In the genomic region with DNA sequence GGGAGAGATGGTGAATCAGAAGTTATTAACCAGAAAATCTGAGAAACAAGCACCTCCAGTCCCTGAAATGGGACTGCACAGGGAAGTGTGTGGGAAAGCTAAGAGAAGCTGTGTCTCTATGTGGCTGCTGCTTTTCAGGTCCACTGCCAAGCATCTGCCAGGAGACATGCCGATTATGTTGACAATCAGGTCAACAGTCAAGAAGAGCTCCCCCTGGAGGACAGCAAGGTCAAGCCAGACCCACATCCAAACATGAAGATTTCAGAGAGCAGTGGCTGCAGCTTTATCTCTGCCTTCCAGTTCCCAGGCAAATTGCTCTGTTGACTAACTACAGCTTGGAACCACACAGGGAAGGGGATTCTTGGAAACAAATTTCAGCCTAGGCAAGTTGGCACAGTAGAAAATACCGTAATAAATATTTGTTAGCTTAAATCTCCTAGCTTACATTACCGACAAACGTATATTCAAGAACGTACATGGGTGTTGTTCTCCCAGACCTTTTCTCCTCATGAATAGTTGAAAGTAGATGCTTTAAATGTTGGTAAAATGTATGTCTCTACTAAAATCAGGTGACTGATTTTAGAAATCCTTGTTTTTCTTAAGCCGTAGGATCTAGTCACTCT, we compare ENCODE assay signal across 9 cellular contexts.
DNase-seq lines count a peak whose midpoint lies in the region; ATAC-seq, FAIRE-seq and TF ChIP-seq lines count a peak whose summit lies in the region.
"Had no signal": no experiment of that assay in that cellular context is flagged by ENCODE, and none has a peak within 500 bp of the region (broad histone marks: within the 10 kb centered on the region; RNA-seq: fewer than 3 reads in every experiment).

No MANE protein-coding gene starts in this region.

- H3K9me3 ChIP-seq in HEK293 (ENCODE audit: control insufficient read depth, insufficient read depth, low read depth, low read length) (no peaks in the 10 kb centered on the region), Loucy (ENCODE audit: insufficient read depth, low read depth, low read length) (no peaks in the 10 kb centered on the region), small intestine (ENCODE audit: control insufficient read depth, low read depth) (no peaks in the 10 kb centered on the region)

- no peak overlapping the region for H3K4me3 ChIP-seq in HEK293 (ENCODE audit: low read depth, low read length)
- H3K4me3 ChIP-seq in Loucy (ENCODE audit: low read length, poor library complexity, severe bottlenecking): no peak overlapping the region
- H3K4me3 ChIP-seq in small intestine (ENCODE audit: low read depth in 1 of 2, low read length in 2 of 2): no peak overlapping the region

- no peak overlapping the region for H3K4me2 ChIP-seq in Loucy (ENCODE audit: low read depth, low read length, poor library complexity, severe bottlenecking)

- H3K27me3 ChIP-seq in Loucy (ENCODE audit: insufficient read depth, low read length, poor library complexity, severe bottlenecking) (no peaks in the 10 kb centered on the region), small intestine (ENCODE audit: control insufficient read depth in 2 of 2, insufficient read depth in 2 of 2, low read length in 2 of 2) (no peaks in the 10 kb centered on the region)

- 72 to 75% (median 73%) methylated on average over 6 of the region's 6 CpGs for WGBS in small intestine, 3 donors

- H4K20me1 ChIP-seq in Loucy (ENCODE audit: insufficient read depth, low read length, poor library complexity, severe bottlenecking): no peaks in the 10 kb centered on the region

- intact Hi-C loops in left cardiac atrium (cut with DNase I): loop anchor here (10.0 kb wide), 2 partner anchors 69 to 391 kb away; a partner anchor contains a TSS

- no peaks in the 10 kb centered on the region for H3F3A ChIP-seq in Loucy (ENCODE audit: low read depth)

- H2AFZ ChIP-seq in Loucy (ENCODE audit: low read length): no peak overlapping the region

- H3K4me1 ChIP-seq in HEK293 (ENCODE audit: control insufficient read depth, insufficient read depth, low read length): peaks cover 5% of the 10 kb centered on the region
- no peaks in the 10 kb centered on the region for H3K4me1 ChIP-seq in Loucy (ENCODE audit: insufficient read depth, low read length, poor library complexity, severe bottlenecking)
- H3K4me1 ChIP-seq in small intestine (ENCODE audit: control insufficient read depth in 2 of 2, insufficient read depth in 1 of 2, low read depth in 1 of 2, low read length in 1 of 2): no peaks in the 10 kb centered on the region

- H3K36me3 ChIP-seq in HEK293 (ENCODE audit: control insufficient read depth in 2 of 2, insufficient read depth in 1 of 2, low read length in 2 of 2) (no peaks in the 10 kb centered on the region), Loucy (ENCODE audit: insufficient read depth, low read length) (no peaks in the 10 kb centered on the region), small intestine (ENCODE audit: control insufficient read depth in 2 of 2, insufficient read depth in 2 of 2, low read length in 2 of 2) (no peaks in the 10 kb centered on the region)

- CTCF ChIA-PET in HEK293 (lab: Yijun Ruan, JAX): interaction anchor here (0.6 to 3.1 kb wide), 28 partner anchors 9 to 1198 kb away, joined by 3 to 17 read pairs (median 4); no protein-coding TSS in a partner anchor

- peak; percentile 62; the same call in 1 of the 2 replicates for TF ChIP-seq CTCF in HEK293 (tag by site-specific recombination; IDR thresholded peaks at IDR 0.05)
- peak; percentile 79 for TF ChIP-seq CTCF in Loucy (conservative IDR thresholded peaks at IDR 0.05; ENCODE audit: low read length)
- TF ChIP-seq CTCF in VCaP (conservative IDR thresholded peaks at IDR 0.05): peak; percentile 80

- no peak for FAIRE-seq in small intestine (lab: Jason Lieb, UNC)
- FAIRE-seq: islet of Langerhans had no signal

- no peaks in the 10 kb centered on the region for H3K9me2 ChIP-seq in Loucy (replicated peaks; ENCODE audit: low read depth, low read length)

- H3K9ac ChIP-seq in Loucy (ENCODE audit: low read depth, low read length, poor library complexity, severe bottlenecking): no peak overlapping the region

- H3K27ac ChIP-seq in HEK293 (ENCODE audit: extremely low read depth, low read depth, low read length): no peak overlapping the region
- H3K27ac ChIP-seq in VCaP: no peak overlapping the region
- no peak overlapping the region for H3K27ac ChIP-seq in small intestine (ENCODE audit: low read depth in 1 of 2, low read length in 1 of 2)

- no peaks in the 10 kb centered on the region for H3K79me2 ChIP-seq in Loucy (ENCODE audit: insufficient read depth, low read length)

- POLR2A ChIA-PET in HEK293 (lab: Yijun Ruan, JAX): interaction anchor here (1.0 kb wide), 1 partner anchor 394 kb away, joined by 4 read pairs; a partner anchor contains a TSS

- DNase-seq in stimulated activated CD4-positive, alpha-beta T cell treated with anti-CD3 and anti-CD28 coated beads, Interleukin-2, amount 100 ng/mL, for 48 hours: peak; percentile 2 to 9
- no peak for DNase-seq in stimulated activated CD4-positive, alpha-beta T cell treated with anti-CD3 and anti-CD28 coated beads, Interleukin-4, amount 100 ng/mL, for 1 hour
- DNase-seq in left cardiac atrium: peak; percentile 52
- peak; percentile 47 for DNase-seq in small intestine
- DNase-seq in NCI-H1092 (lab: John Stamatoyannopoulos, UW): no peak

- ATAC-seq in left cardiac atrium: peak; percentile 77 to 86

TF ChIP-seq in HEK293, 187 proteins besides CTCF, POLR2A, EP300 and RAD21 (continues in another document):
- TF ChIP-seq ZBTB17 (tag by site-specific recombination; IDR thresholded peaks at IDR 0.05): peak; percentile 78
- no peak for TF ChIP-seq ZNF558 (tag by site-specific recombination; IDR thresholded peaks at IDR 0.05)
- TF ChIP-seq, protein P1, sequence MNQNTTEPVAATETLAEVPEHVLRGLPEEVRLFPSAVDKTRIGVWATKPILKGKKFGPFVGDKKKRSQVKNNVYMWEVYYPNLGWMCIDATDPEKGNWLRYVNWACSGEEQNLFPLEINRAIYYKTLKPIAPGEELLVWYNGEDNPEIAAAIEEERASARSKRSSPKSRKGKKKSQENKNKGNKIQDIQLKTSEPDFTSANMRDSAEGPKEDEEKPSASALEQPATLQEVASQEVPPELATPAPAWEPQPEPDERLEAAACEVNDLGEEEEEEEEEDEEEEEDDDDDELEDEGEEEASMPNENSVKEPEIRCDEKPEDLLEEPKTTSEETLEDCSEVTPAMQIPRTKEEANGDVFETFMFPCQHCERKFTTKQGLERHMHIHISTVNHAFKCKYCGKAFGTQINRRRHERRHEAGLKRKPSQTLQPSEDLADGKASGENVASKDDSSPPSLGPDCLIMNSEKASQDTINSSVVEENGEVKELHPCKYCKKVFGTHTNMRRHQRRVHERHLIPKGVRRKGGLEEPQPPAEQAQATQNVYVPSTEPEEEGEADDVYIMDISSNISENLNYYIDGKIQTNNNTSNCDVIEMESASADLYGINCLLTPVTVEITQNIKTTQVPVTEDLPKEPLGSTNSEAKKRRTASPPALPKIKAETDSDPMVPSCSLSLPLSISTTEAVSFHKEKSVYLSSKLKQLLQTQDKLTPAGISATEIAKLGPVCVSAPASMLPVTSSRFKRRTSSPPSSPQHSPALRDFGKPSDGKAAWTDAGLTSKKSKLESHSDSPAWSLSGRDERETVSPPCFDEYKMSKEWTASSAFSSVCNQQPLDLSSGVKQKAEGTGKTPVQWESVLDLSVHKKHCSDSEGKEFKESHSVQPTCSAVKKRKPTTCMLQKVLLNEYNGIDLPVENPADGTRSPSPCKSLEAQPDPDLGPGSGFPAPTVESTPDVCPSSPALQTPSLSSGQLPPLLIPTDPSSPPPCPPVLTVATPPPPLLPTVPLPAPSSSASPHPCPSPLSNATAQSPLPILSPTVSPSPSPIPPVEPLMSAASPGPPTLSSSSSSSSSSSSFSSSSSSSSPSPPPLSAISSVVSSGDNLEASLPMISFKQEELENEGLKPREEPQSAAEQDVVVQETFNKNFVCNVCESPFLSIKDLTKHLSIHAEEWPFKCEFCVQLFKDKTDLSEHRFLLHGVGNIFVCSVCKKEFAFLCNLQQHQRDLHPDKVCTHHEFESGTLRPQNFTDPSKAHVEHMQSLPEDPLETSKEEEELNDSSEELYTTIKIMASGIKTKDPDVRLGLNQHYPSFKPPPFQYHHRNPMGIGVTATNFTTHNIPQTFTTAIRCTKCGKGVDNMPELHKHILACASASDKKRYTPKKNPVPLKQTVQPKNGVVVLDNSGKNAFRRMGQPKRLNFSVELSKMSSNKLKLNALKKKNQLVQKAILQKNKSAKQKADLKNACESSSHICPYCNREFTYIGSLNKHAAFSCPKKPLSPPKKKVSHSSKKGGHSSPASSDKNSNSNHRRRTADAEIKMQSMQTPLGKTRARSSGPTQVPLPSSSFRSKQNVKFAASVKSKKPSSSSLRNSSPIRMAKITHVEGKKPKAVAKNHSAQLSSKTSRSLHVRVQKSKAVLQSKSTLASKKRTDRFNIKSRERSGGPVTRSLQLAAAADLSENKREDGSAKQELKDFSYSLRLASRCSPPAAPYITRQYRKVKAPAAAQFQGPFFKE (tag by site-specific recombination; IDR thresholded peaks at IDR 0.05; ENCODE audit: borderline replicate concordance): no peak
- TF ChIP-seq, protein P2, sequence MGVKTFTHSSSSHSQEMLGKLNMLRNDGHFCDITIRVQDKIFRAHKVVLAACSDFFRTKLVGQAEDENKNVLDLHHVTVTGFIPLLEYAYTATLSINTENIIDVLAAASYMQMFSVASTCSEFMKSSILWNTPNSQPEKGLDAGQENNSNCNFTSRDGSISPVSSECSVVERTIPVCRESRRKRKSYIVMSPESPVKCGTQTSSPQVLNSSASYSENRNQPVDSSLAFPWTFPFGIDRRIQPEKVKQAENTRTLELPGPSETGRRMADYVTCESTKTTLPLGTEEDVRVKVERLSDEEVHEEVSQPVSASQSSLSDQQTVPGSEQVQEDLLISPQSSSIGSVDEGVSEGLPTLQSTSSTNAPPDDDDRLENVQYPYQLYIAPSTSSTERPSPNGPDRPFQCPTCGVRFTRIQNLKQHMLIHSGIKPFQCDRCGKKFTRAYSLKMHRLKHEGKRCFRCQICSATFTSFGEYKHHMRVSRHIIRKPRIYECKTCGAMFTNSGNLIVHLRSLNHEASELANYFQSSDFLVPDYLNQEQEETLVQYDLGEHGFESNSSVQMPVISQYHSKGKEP (tag by site-specific recombination; IDR thresholded peaks at IDR 0.05): no peak
- peak; percentile 68 for TF ChIP-seq ZSCAN30 (tag by site-specific recombination; IDR thresholded peaks at IDR 0.05)
- TF ChIP-seq ZNF394 (tag by site-specific recombination; IDR thresholded peaks at IDR 0.05; ENCODE audit: borderline replicate concordance): peak; percentile 26; the same call in 1 of the 2 replicates
- TF ChIP-seq ZNF660 (tag by site-specific recombination; IDR thresholded peaks at IDR 0.05): peak; percentile 69; the same call in 1 of the 2 replicates
- TF ChIP-seq ZNF10 (tag by site-specific recombination; IDR thresholded peaks at IDR 0.05): no peak
- peak; percentile 13; the same call in 1 of the 2 replicates for TF ChIP-seq ZNF654 (tag by site-specific recombination; IDR thresholded peaks at IDR 0.05; ENCODE audit: low read depth)
- TF ChIP-seq ZNF335 (tag by site-specific recombination; conservative IDR thresholded peaks at IDR 0.05): no peak
- no peak for TF ChIP-seq KLF1 (tag by site-specific recombination; IDR thresholded peaks at IDR 0.05)
- no peak for TF ChIP-seq ZNF626 (tag by site-specific recombination; IDR thresholded peaks at IDR 0.05)

Comparison
In these comparisons a context has a peak if more than half of its experiments do, and no peak if none do; other contexts are left out.
1. DNase-seq: peak in stimulated activated CD4-positive, alpha-beta T cell treated with anti-CD3 and anti-CD28 coated beads, Interleukin-2, amount 100 ng/mL, for 48 hours (2 of 2), left cardiac atrium (single experiment) and small intestine (single experiment); none in stimulated activated CD4-positive, alpha-beta T cell treated with anti-CD3 and anti-CD28 coated beads, Interleukin-4, amount 100 ng/mL, for 1 hour (single experiment) and NCI-H1092 (single experiment).
2. Peak in every context shown above with its lines, with median percentiles within 50 percentile points of each other: CTCF ChIP-seq.